Comparison of ENCODE assay signal across 1 cellular context in the genomic region with DNA sequence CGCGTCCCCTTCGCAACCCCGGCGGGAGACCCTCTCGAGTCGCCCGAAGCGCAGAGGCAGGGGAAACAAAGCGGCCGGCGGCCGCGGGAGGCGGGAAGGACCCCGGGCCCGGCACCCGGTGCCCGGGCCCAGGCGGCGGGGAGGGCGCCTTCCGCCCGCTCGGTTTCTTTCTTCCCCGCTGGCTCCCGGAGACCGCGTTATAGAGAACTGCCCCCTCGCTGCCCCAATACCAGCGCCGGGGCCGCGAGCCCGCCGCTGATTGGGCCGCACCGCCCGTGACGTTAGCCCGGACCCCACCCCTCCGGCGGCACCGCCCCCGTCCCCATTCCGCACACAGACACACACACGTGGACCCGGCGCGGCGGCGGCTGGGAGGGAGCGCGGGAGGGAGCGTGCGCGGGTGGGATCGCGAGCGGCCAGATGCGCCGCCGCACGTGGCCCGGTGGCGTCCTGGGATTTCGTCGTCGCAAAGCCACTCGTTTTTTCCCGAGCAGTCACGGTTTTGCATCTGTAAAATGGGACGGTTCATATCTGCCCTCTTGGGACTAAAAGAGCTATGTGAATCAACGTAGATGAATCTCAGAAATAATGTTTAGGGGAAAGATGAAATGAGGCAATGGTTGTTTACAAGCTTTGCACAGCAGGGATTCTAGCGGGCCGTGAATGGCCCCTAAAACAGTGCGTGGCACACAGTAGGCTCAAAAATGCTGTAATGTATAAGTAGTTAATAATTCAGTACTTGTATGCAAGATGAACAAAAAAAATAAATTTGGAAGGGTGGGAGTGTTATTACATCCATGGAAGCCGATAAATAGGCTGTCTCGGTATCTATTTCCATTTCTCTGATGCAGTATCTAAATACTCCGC.
TF ChIP-seq lines count a peak whose summit lies in the region.

A gene (minus strand): TSS at position 209 of the 867 bp plus-strand sequence. CDS start 462 bp downstream, outside the sequence.

TF ChIP-seq in HepG2, 621 proteins besides CTCF, POLR2A, EP300 and RAD21 (continued from another document and continues in another):
- TF ChIP-seq, protein P1, sequence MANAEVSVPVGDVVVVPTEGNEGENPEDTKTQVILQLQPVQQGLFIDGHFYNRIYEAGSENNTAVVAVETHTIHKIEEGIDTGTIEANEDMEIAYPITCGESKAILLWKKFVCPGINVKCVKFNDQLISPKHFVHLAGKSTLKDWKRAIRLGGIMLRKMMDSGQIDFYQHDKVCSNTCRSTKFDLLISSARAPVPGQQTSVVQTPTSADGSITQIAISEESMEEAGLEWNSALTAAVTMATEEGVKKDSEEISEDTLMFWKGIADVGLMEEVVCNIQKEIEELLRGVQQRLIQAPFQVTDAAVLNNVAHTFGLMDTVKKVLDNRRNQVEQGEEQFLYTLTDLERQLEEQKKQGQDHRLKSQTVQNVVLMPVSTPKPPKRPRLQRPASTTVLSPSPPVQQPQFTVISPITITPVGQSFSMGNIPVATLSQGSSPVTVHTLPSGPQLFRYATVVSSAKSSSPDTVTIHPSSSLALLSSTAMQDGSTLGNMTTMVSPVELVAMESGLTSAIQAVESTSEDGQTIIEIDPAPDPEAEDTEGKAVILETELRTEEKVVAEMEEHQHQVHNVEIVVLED (CRISPR knock-in tag; IDR thresholded peaks at IDR 0.05; ENCODE audit: borderline replicate concordance), result peak; percentile 81; the same call in 1 of the 2 replicates
- TF ChIP-seq GATA4 (IDR thresholded peaks at IDR 0.05; ENCODE audit: borderline replicate concordance, low read depth) (0 out of 2 replicates have a peak, but pooled peaks have one; percentile 39), ZNF224 (CRISPR knock-in tag; IDR thresholded peaks at IDR 0.05) (peak; percentile 92), ERF (CRISPR knock-in tag; IDR thresholded peaks at IDR 0.05) (peak; percentile 95), ISX (CRISPR knock-in tag; conservative IDR thresholded peaks at IDR 0.05) (peak; percentile 84), NFE2L2 (IDR thresholded peaks at IDR 0.05; ENCODE audit: low read length) (no peak), ESRRA (CRISPR knock-in tag; IDR thresholded peaks at IDR 0.05; ENCODE audit: low read depth) (peak; percentile 45; the same call in 1 of the 2 replicates), FOSL1 (CRISPR knock-in tag; IDR thresholded peaks at IDR 0.05; ENCODE audit: borderline replicate concordance) (no peak), MLLT10 (CRISPR knock-in tag; IDR thresholded peaks at IDR 0.05) (no peak), KAT8 (CRISPR knock-in tag; IDR thresholded peaks at IDR 0.05) (peak; percentile 79), ZNF883 (CRISPR knock-in tag; IDR thresholded peaks at IDR 0.05; ENCODE audit: not compliant biosample characterization) (peak; percentile 78), MED8 (CRISPR knock-in tag; IDR thresholded peaks at IDR 0.05; ENCODE audit: insufficient replicate concordance) (peak; percentile 89), MED1 (CRISPR knock-in tag; IDR thresholded peaks at IDR 0.05) (peak; percentile 85), HNRNPL (IDR thresholded peaks at IDR 0.05; ENCODE audit: low read depth, low read length) (peak; percentile 9; the same call in 1 of the 2 replicates), NFRKB (IDR thresholded peaks at IDR 0.05) (no peak), ZNF563 (CRISPR knock-in tag; IDR thresholded peaks at IDR 0.05) (peak; percentile 92), ETV5 (CRISPR knock-in tag; IDR thresholded peaks at IDR 0.05; ENCODE audit: borderline replicate concordance) (peak; percentile 76; the same call in 1 of the 2 replicates), ZNF225 (CRISPR knock-in tag; IDR thresholded peaks at IDR 0.05) (peak; percentile 80; the same call in 1 of the 2 replicates), GPN1 (CRISPR knock-in tag; IDR thresholded peaks at IDR 0.05; ENCODE audit: borderline replicate concordance) (no peak), ZNF264 (CRISPR knock-in tag; IDR thresholded peaks at IDR 0.05) (peak; percentile 60; the same call in 1 of the 2 replicates), ATAD3A (CRISPR knock-in tag; IDR thresholded peaks at IDR 0.05) (no peak), MAFG (CRISPR knock-in tag; IDR thresholded peaks at IDR 0.05) (no peak), STAT5B (CRISPR knock-in tag; IDR thresholded peaks at IDR 0.05) (peak; percentile 97), FOSL2 (CRISPR knock-in tag; IDR thresholded peaks at IDR 0.05) (peak; percentile 49; the same call in 1 of the 2 replicates), MXD4 (CRISPR knock-in tag; IDR thresholded peaks at IDR 0.05) (peak; percentile 100), ZNF44 (CRISPR knock-in tag; IDR thresholded peaks at IDR 0.05) (peak; percentile 74; the same call in 1 of the 2 replicates), SNRNP70 (IDR thresholded peaks at IDR 0.05; ENCODE audit: low read depth, low read length) (no peak), ZSCAN22 (CRISPR knock-in tag; IDR thresholded peaks at IDR 0.05) (peak; percentile 86), MTA3 (CRISPR knock-in tag; IDR thresholded peaks at IDR 0.05) (no peak), TOE1 (CRISPR knock-in tag; IDR thresholded peaks at IDR 0.05) (peak; percentile 92; the same call in 1 of the 2 replicates), FIP1L1 (IDR thresholded peaks at IDR 0.05; ENCODE audit: borderline replicate concordance, insufficient read depth, low read depth, low read length) (no peak), REPIN1 (CRISPR knock-in tag; IDR thresholded peaks at IDR 0.05; ENCODE audit: borderline replicate concordance, low read depth) (peak; percentile 87), KDM5B (CRISPR knock-in tag; IDR thresholded peaks at IDR 0.05; ENCODE audit: borderline replicate concordance) (peak; percentile 83; the same call in 1 of the 2 replicates), ZNF446 (CRISPR knock-in tag; IDR thresholded peaks at IDR 0.05) (no peak; the same call in 1 of the 2 replicates), NFATC3 (CRISPR knock-in tag; IDR thresholded peaks at IDR 0.05) (no peak), HNRNPUL1 (IDR thresholded peaks at IDR 0.05; ENCODE audit: low read depth, low read length) (no peak), ONECUT2 (CRISPR knock-in tag; IDR thresholded peaks at IDR 0.05) (peak; percentile 70; the same call in 1 of the 2 replicates), ELF4 (CRISPR knock-in tag; IDR thresholded peaks at IDR 0.05; ENCODE audit: borderline replicate concordance) (no peak), ZKSCAN5 (CRISPR knock-in tag; IDR thresholded peaks at IDR 0.05) (no peak), THAP11 (CRISPR knock-in tag; IDR thresholded peaks at IDR 0.05) (peak; percentile 82)
- TF ChIP-seq, protein P2, sequence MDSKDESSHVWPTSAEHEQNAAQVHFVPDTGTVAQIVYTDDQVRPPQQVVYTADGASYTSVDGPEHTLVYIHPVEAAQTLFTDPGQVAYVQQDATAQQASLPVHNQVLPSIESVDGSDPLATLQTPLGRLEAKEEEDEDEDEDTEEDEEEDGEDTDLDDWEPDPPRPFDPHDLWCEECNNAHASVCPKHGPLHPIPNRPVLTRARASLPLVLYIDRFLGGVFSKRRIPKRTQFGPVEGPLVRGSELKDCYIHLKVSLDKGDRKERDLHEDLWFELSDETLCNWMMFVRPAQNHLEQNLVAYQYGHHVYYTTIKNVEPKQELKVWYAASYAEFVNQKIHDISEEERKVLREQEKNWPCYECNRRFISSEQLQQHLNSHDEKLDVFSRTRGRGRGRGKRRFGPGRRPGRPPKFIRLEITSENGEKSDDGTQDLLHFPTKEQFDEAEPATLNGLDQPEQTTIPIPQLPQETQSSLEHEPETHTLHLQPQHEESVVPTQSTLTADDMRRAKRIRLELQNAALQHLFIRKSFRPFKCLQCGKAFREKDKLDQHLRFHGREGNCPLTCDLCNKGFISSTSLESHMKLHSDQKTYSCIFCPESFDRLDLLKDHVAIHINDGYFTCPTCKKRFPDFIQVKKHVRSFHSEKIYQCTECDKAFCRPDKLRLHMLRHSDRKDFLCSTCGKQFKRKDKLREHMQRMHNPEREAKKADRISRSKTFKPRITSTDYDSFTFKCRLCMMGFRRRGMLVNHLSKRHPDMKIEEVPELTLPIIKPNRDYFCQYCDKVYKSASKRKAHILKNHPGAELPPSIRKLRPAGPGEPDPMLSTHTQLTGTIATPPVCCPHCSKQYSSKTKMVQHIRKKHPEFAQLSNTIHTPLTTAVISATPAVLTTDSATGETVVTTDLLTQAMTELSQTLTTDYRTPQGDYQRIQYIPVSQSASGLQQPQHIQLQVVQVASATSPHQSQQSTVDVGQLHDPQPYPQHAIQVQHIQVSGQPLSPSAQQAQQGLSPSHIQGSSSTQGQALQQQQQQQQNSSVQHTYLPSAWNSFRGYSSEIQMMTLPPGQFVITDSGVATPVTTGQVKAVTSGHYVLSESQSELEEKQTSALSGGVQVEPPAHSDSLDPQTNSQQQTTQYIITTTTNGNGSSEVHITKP (CRISPR knock-in tag; IDR thresholded peaks at IDR 0.05; ENCODE audit: low read depth), result no peak
- TF ChIP-seq, protein P3, sequence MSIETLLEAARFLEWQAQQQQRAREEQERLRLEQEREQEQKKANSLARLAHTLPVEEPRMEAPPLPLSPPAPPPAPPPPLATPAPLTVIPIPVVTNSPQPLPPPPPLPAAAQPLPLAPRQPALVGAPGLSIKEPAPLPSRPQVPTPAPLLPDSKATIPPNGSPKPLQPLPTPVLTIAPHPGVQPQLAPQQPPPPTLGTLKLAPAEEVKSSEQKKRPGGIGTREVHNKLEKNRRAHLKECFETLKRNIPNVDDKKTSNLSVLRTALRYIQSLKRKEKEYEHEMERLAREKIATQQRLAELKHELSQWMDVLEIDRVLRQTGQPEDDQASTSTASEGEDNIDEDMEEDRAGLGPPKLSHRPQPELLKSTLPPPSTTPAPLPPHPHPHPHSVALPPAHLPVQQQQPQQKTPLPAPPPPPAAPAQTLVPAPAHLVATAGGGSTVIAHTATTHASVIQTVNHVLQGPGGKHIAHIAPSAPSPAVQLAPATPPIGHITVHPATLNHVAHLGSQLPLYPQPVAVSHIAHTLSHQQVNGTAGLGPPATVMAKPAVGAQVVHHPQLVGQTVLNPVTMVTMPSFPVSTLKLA (IDR thresholded peaks at IDR 0.05), result peak; percentile 91
- TF ChIP-seq, protein P4, sequence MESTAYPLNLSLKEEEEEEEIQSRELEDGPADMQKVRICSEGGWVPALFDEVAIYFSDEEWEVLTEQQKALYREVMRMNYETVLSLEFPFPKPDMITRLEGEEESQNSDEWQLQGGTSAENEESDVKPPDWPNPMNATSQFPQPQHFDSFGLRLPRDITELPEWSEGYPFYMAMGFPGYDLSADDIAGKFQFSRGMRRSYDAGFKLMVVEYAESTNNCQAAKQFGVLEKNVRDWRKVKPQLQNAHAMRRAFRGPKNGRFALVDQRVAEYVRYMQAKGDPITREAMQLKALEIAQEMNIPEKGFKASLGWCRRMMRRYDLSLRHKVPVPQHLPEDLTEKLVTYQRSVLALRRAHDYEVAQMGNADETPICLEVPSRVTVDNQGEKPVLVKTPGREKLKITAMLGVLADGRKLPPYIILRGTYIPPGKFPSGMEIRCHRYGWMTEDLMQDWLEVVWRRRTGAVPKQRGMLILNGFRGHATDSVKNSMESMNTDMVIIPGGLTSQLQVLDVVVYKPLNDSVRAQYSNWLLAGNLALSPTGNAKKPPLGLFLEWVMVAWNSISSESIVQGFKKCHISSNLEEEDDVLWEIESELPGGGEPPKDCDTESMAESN (CRISPR knock-in tag; conservative IDR thresholded peaks at IDR 0.05), result peak; percentile 94
- TF ChIP-seq, protein P5, sequence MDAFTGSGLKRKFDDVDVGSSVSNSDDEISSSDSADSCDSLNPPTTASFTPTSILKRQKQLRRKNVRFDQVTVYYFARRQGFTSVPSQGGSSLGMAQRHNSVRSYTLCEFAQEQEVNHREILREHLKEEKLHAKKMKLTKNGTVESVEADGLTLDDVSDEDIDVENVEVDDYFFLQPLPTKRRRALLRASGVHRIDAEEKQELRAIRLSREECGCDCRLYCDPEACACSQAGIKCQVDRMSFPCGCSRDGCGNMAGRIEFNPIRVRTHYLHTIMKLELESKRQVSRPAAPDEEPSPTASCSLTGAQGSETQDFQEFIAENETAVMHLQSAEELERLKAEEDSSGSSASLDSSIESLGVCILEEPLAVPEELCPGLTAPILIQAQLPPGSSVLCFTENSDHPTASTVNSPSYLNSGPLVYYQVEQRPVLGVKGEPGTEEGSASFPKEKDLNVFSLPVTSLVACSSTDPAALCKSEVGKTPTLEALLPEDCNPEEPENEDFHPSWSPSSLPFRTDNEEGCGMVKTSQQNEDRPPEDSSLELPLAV (CRISPR knock-in tag; conservative IDR thresholded peaks at IDR 0.05; ENCODE audit: low read depth), result no peak
- TF ChIP-seq, protein P6, sequence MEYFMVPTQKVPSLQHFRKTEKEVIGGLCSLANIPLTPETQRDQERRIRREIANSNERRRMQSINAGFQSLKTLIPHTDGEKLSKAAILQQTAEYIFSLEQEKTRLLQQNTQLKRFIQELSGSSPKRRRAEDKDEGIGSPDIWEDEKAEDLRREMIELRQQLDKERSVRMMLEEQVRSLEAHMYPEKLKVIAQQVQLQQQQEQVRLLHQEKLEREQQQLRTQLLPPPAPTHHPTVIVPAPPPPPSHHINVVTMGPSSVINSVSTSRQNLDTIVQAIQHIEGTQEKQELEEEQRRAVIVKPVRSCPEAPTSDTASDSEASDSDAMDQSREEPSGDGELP (IDR thresholded peaks at IDR 0.05; ENCODE audit: borderline replicate concordance, low read depth), result peak; percentile 54; the same call in 1 of the 2 replicates
